ENCODE assay signal across 35 cellular contexts in the genomic region with DNA sequence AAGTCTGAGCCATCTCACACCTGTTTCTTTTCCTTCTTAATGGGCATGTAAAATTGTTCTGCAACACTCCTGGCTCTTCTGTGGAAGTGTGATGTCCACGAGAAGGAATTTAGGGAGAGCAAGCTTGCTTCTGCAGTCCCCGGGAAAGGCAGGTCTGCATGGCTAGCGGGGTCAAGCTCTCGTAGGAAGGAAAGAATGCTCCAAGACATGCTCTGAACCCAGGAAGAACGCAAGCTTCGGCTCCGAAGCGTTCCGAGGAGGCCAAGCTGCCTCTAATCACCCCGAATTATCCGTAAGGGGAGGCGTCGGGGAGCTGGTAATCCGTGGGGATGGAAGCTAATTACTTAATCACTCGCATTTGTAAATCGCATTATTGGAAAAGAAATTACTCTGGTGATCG.
"Had no signal": no experiment of that assay in that cellular context is flagged by ENCODE, and none has a peak within 500 bp of the region (broad histone marks: within the 10 kb centered on the region; RNA-seq: fewer than 3 reads in every experiment).

No MANE protein-coding gene starts in this region.

- H3K4me1 Mint-ChIP-seq: activated B cell treated with CpG ODN at 0.5 μM for 24 hours; activated CD4-positive, alpha-beta T cell treated with anti-CD3 and anti-CD28 coated beads, Interleukin-2, amount 10 ng/mL, durations not matched to agents 24 days and 14 days; activated naive CD8-positive, alpha-beta T cell treated with anti-CD3 and anti-CD28 coated beads for 36 hours; activated T-helper 17 cell treated with anti-CD3 and anti-CD28 coated beads, Interleukin-2, amount 50 U/mL, for 72 hours had no signal

- H3K36me3 Mint-ChIP-seq: activated CD4-positive, alpha-beta memory T cell treated with anti-CD3 and anti-CD28 coated beads for 36 hours; activated naive CD4-positive, alpha-beta T cell treated with anti-CD3 and anti-CD28 coated beads, Interleukin-2, amount 50 U/mL, for 72 hours; activated naive CD8-positive, alpha-beta T cell treated with anti-CD3 and anti-CD28 coated beads for 36 hours had no signal

- ATAC-seq: activated CD8-positive, alpha-beta T cell treated with anti-CD3 and anti-CD28 coated beads for 36 hours; activated naive CD4-positive, alpha-beta T cell treated with anti-CD3 and anti-CD28 coated beads, Interleukin-2, amount 50 U/mL, for 72 hours; activated T-cell treated with anti-CD3 and anti-CD28 coated beads, Interleukin-2, amount 50 U/mL, for 4 hours; activated T-cell treated with anti-CD3 and anti-CD28 coated beads, Interleukin-2, amount 50 U/mL, for 72 hours; activated T-helper 17 cell treated with anti-CD3 and anti-CD28 coated beads, Interleukin-2, amount 50 U/mL, for 72 hours; body of pancreas had no signal

- H3K27ac ChIP-seq: adrenal gland, body of pancreas, brain microvascular endothelial cell, breast epithelium, VCaP had no signal

- H3K4me3 Mint-ChIP-seq: activated B cell treated with CpG ODN at 0.5 μM for 24 hours; activated CD4-positive, alpha-beta memory T cell treated with anti-CD3 and anti-CD28 coated beads for 36 hours; activated CD4-positive, alpha-beta T cell treated with anti-CD3 and anti-CD28 coated beads, Interleukin-2, amount 10 ng/mL, durations not matched to agents 24 days and 14 days; activated CD8-positive, alpha-beta T cell treated with anti-CD3 and anti-CD28 coated beads for 36 hours; activated naive CD4-positive, alpha-beta T cell treated with anti-CD3 and anti-CD28 coated beads for 36 hours; activated naive CD8-positive, alpha-beta T cell treated with anti-CD3 and anti-CD28 coated beads for 36 hours; activated T-cell treated with anti-CD3 and anti-CD28 coated beads, Interleukin-2, amount 50 U/mL, for 4 hours; activated T-cell treated with anti-CD3 and anti-CD28 coated beads, Interleukin-2, amount 50 U/mL, for 72 hours; activated T-helper 1 cell treated with anti-CD3 and anti-CD28 coated beads, Interleukin-12 subunit alpha, Interleukin-12 subunit beta, Interleukin-2, Interleukin-4 antibody, amounts not matched to agents 30 ng/mL and 10 ng/mL and 1 ng/mL, durations not matched to agents 14 hours and 24 hours and 36 hours; activated T-helper 17 cell treated with anti-CD3 and anti-CD28 coated beads, Interleukin-2, amount 50 U/mL, for 72 hours; T-helper 1 cell treated with Interleukin-12 subunit alpha and Interleukin-12 subunit beta and Interleukin-4 antibody, amounts not matched to agents 30 μg/mL and 1 μg/mL, for 36 hours; T-helper 2 cell treated with Interferon-gamma antibody and Interleukin-4, amounts not matched to agents 5 μg/mL and 100 μg/mL, for 36 hours had no signal

- H3K4me3 ChIP-seq: adrenal gland, body of pancreas, breast epithelium had no signal

- H3K9me3 Mint-ChIP-seq: activated CD4-positive, alpha-beta T cell treated with anti-CD3 and anti-CD28 coated beads, Interleukin-2, amount 10 ng/mL, durations not matched to agents 24 days and 14 days; activated naive CD4-positive, alpha-beta T cell treated with anti-CD3 and anti-CD28 coated beads, Interleukin-2, amount 50 U/mL, for 72 hours had no signal

- H3K27me3 Mint-ChIP-seq: activated B cell treated with CpG ODN at 0.5 μM for 24 hours; activated CD4-positive, alpha-beta memory T cell treated with anti-CD3 and anti-CD28 coated beads for 36 hours; activated CD4-positive, alpha-beta T cell treated with anti-CD3 and anti-CD28 coated beads, Interleukin-2, amount 10 ng/mL, durations not matched to agents 24 days and 14 days; activated CD8-positive, alpha-beta T cell treated with anti-CD3 and anti-CD28 coated beads for 36 hours; activated T-helper 17 cell treated with anti-CD3 and anti-CD28 coated beads, Interleukin-2, amount 50 U/mL, for 72 hours had no signal

- DNase-seq: activated B cell treated with CpG ODN at 0.5 μM for 24 hours; activated CD4-positive, alpha-beta memory T cell treated with anti-CD3 and anti-CD28 coated beads for 36 hours; activated CD4-positive, alpha-beta T cell treated with anti-CD3 and anti-CD28 coated beads for 4 hours; activated CD4-positive, alpha-beta T cell treated with anti-CD3 and anti-CD28 coated beads, Interleukin-2, amount 10 ng/mL, durations not matched to agents 24 days and 14 days; activated CD4-positive, alpha-beta T cell treated with anti-CD3 and anti-CD28 coated beads, Interleukin-2, amount 50 U/mL, for 1 hour; activated CD4-positive, alpha-beta T cell treated with anti-CD3 and anti-CD28 coated beads, Interleukin-2, amount 50 U/mL, for 4 hours; activated CD4-positive, CD25-positive, alpha-beta regulatory T cell treated with anti-CD3 and anti-CD28 coated beads, Interleukin-2, amount 50 U/mL, for 72 hours; activated CD8-positive, alpha-beta memory T cell treated with anti-CD3 and anti-CD28 coated beads, Interleukin-2, amount 50 U/mL, for 4 hours; activated CD8-positive, alpha-beta T cell treated with anti-CD3 and anti-CD28 coated beads for 36 hours; activated effector memory CD4-positive, alpha-beta T cell treated with anti-CD3 and anti-CD28 coated beads, Interleukin-2, amount 50 U/mL, for 16 hours; activated gamma-delta T cell treated with Interleukin-2 at 50 U/mL for 16 hours; activated naive CD4-positive, alpha-beta T cell; activated naive CD4-positive, alpha-beta T cell treated with anti-CD3 and anti-CD28 coated beads for 36 hours; activated naive CD4-positive, alpha-beta T cell treated with anti-CD3 and anti-CD28 coated beads, Interleukin-2, amount 50 U/mL, for 16 hours; activated naive CD8-positive, alpha-beta T cell treated with anti-CD3 and anti-CD28 coated beads for 36 hours; activated T-cell treated with anti-CD3 and anti-CD28 coated beads for 4 hours; activated T-cell treated with anti-CD3 and anti-CD28 coated beads, Interleukin-2, amount 50 U/mL, for 1 hour; activated T-cell treated with anti-CD3 and anti-CD28 coated beads, Interleukin-2, amount 50 U/mL, for 4 hours; activated T-cell treated with anti-CD3 and anti-CD28 coated beads, Interleukin-2, amount 50 U/mL, for 72 hours; adrenal gland; amniotic stem cell; aorta; body of pancreas; brain microvascular endothelial cell; central memory CD4-positive, alpha-beta T cell; T-helper 1 cell; T-helper 2 cell; T-helper 9 cell had no signal

- H3K27me3 ChIP-seq: adrenal gland, body of pancreas, brain microvascular endothelial cell, breast epithelium had no signal

- H3K36me3 ChIP-seq: adrenal gland, brain microvascular endothelial cell, breast epithelium had no signal

- H3K4me1 ChIP-seq: adrenal gland, body of pancreas, breast epithelium had no signal

- H3K27ac Mint-ChIP-seq: activated B cell treated with CpG ODN at 0.5 μM for 24 hours; activated CD4-positive, alpha-beta memory T cell treated with anti-CD3 and anti-CD28 coated beads for 36 hours; activated CD4-positive, alpha-beta T cell treated with anti-CD3 and anti-CD28 coated beads, Interleukin-2, amount 10 ng/mL, durations not matched to agents 24 days and 14 days; activated CD8-positive, alpha-beta T cell treated with anti-CD3 and anti-CD28 coated beads for 36 hours; activated naive CD4-positive, alpha-beta T cell treated with anti-CD3 and anti-CD28 coated beads for 36 hours; activated naive CD4-positive, alpha-beta T cell treated with anti-CD3 and anti-CD28 coated beads, Interleukin-2, amount 50 U/mL, for 72 hours; activated naive CD8-positive, alpha-beta T cell treated with anti-CD3 and anti-CD28 coated beads for 36 hours; activated T-cell treated with anti-CD3 and anti-CD28 coated beads, Interleukin-2, amount 50 U/mL, for 72 hours; activated T-helper 1 cell treated with anti-CD3 and anti-CD28 coated beads, Interleukin-12 subunit alpha, Interleukin-12 subunit beta, Interleukin-2, Interleukin-4 antibody, amounts not matched to agents 30 ng/mL and 10 ng/mL and 1 ng/mL, durations not matched to agents 14 hours and 24 hours and 36 hours; activated T-helper 17 cell treated with anti-CD3 and anti-CD28 coated beads, Interleukin-2, amount 50 U/mL, for 72 hours; T-helper 1 cell treated with Interleukin-12 subunit alpha and Interleukin-12 subunit beta and Interleukin-4 antibody, amounts not matched to agents 30 μg/mL and 1 μg/mL, for 36 hours; T-helper 2 cell treated with Interferon-gamma antibody and Interleukin-4, amounts not matched to agents 5 μg/mL and 100 μg/mL, for 36 hours had no signal

- H3K9me3 ChIP-seq: adrenal gland had no signal
